Comparison of ENCODE assay signal across 2 cellular contexts in the genomic region with DNA sequence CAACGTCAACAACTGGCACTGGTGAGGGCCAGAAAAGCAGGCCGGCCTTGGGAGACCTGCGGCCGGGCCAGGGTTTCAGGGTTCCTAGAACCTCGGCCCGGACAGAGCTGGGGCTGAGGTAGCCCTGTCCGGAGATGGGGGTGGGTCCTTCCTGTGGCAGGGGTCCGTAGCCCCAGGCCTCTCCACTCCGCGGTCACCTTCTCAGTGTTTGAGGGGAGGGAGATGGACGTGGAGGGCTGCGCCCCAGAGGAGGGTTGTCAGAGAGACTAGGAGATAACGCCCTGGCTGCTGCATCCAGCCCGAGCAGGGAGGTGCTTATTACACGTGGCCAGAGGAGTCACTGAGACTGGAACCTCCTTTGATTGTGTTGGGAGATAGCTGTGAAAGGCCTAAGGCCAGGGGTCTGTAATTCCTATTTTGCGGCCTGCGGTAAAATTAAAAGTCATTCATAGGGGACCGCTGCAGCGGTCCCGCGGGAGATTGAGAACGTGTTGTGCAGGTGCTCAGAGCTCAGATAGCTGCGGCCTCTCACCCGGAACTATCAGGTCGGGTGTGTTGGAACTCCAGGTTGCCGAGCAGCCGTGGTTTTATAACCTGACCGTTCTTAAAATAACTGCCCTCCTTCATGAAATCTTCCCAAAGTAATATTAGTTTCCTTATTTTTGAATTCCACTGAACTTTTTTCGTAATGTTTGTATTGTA.
TF ChIP-seq lines count a peak whose summit lies in the region.

No MANE protein-coding gene starts in this region.

TF ChIP-seq in HEK293T, 16 proteins besides CTCF, POLR2A, EP300 and RAD21:
- TF ChIP-seq ZNF384 (IDR thresholded peaks at IDR 0.05) (no peak), SUZ12 (IDR thresholded peaks at IDR 0.05) (no peak), NFRKB (IDR thresholded peaks at IDR 0.05) (no peak), FOXK2 (IDR thresholded peaks at IDR 0.05) (no peak), BHLHE40 (IDR thresholded peaks at IDR 0.05; ENCODE audit: borderline replicate concordance) (no peak), LEF1 (IDR thresholded peaks at IDR 0.05; ENCODE audit: borderline replicate concordance) (no peak), FOXA1 (IDR thresholded peaks at IDR 0.05) (no peak), ARNT (IDR thresholded peaks at IDR 0.05) (no peak), CTBP1 (IDR thresholded peaks at IDR 0.05; ENCODE audit: borderline replicate concordance) (no peak)
TF ChIP-seq in HEK293T: peak in this region for 0.

TF ChIP-seq in endothelial cell of umbilical vein, 7 proteins besides CTCF, POLR2A, EP300 and RAD21:
- no peak for TF ChIP-seq FOS (IDR thresholded peaks at IDR 0.05; ENCODE audit: borderline replicate concordance, insufficient read depth, low read length)
- TF ChIP-seq GATA2 (IDR thresholded peaks at IDR 0.05; ENCODE audit: insufficient read depth, insufficient read length, low read depth, low read length) = peak; percentile 19
- TF ChIP-seq, protein P1, sequence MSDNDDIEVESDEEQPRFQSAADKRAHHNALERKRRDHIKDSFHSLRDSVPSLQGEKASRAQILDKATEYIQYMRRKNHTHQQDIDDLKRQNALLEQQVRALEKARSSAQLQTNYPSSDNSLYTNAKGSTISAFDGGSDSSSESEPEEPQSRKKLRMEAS (IDR thresholded peaks at IDR 0.05; ENCODE audit: insufficient read depth, insufficient read length) = no peak
- TF ChIP-seq JUN (IDR thresholded peaks at IDR 0.05; ENCODE audit: borderline replicate concordance, insufficient read depth, insufficient read length, low read depth) = no peak
TF ChIP-seq in endothelial cell of umbilical vein: peak in this region for 1.
